18 cellular contexts compared by ENCODE assay signal in genomic region chr5:157827429-157827828, GRCh38. TPM values are rescaled to one million over a fixed set of nuclear protein-coding genes. Genes with fewer than 3 reads are reported as not detected.
A peak's percentile ranks its signal among the peaks of the same experiment; 100 is the strongest.
DNase-seq lines count a peak whose midpoint lies in the region; ATAC-seq and TF ChIP-seq lines count a peak whose summit lies in the region.
"Had no signal": no experiment of that assay in that cellular context is flagged by ENCODE, and none has a peak within 500 bp of the region (broad histone marks: within the 10 kb centered on the region; RNA-seq: fewer than 3 reads in every experiment).

No MANE protein-coding gene starts in this region.

- H3K9ac ChIP-seq in SK-N-SH = no peak overlapping the region

- H3K4me1 ChIP-seq in SK-N-SH (ENCODE audit: control insufficient read depth in 1 of 2, insufficient read depth in 2 of 2, low read depth in 1 of 2, low read length in 1 of 2) = peaks cover 2 to 12% of the 10 kb centered on the region in 2 experiments; a peak in 2 of 4 replicates

- peaks cover 81% of the 10 kb centered on the region for H4K20me1 ChIP-seq in SK-N-SH (ENCODE audit: insufficient read depth)

- H3K27me3 ChIP-seq in SK-N-SH (ENCODE audit: insufficient read depth) = no peaks in the 10 kb centered on the region
- H3K27me3 ChIP-seq: brain microvascular endothelial cell had no signal

- CTCF ChIA-PET in SK-N-SH (lab: Yijun Ruan, JAX) = interaction anchor here (0.9 to 1.4 kb wide), 3 partner anchors 19 to 122 kb away, joined by 3 to 5 read pairs (median 4); no protein-coding TSS in a partner anchor

- H3K27ac ChIP-seq in SK-N-SH (ENCODE audit: low read depth in 2 of 2, low read length in 1 of 2) = no peak overlapping the region
- H3K27ac ChIP-seq: brain microvascular endothelial cell had no signal

- WGBS in SK-N-SH (ENCODE audit: low lambda C conversion rate) = 42% methylated on average over 3 of the region's 3 CpGs

- H3K4me3 ChIP-seq in SK-N-SH (ENCODE audit: low read depth in 2 of 2, low read length in 1 of 2) = no peak overlapping the region
- no peak overlapping the region for H3K4me3 ChIP-seq in fibroblast of pulmonary artery (replicated peaks; ENCODE audit: low read depth, low read length)

- no peaks in the 10 kb centered on the region for H3K9me2 ChIP-seq in SK-N-SH

- peak overlapping the region; percentile 7; the same call in 1 of the 2 replicates for H3K4me2 ChIP-seq in SK-N-SH

- H2AFZ ChIP-seq in SK-N-SH (ENCODE audit: low read depth) = no peak overlapping the region

- ATAC-seq in HG02642 (IDR thresholded peaks at IDR 0.05; ENCODE audit: poor library complexity, unreplicated experiment) = no peak
- ATAC-seq in GM19455 (IDR thresholded peaks at IDR 0.05; ENCODE audit: unreplicated experiment) = no peak
- ATAC-seq: stimulated activated effector memory CD8-positive, alpha-beta T cell treated with anti-CD3 and anti-CD28 coated beads, Interleukin-12 subunit alpha, Interleukin-12 subunit beta, amount 100 ng/mL, for 72 hours had no signal

- no peak for TF ChIP-seq EP300 in SK-N-SH (IDR thresholded peaks at IDR 0.05; ENCODE audit: borderline replicate concordance in 1 of 2, low read depth in 1 of 2, low read length in 1 of 2)

- H3K9me3 ChIP-seq in SK-N-SH = no peaks in the 10 kb centered on the region

- H3K79me2 ChIP-seq in SK-N-SH (ENCODE audit: insufficient read depth) = peaks cover 91% of the 10 kb centered on the region

- DNase-seq in EH (ENCODE audit: low read depth) = peak; percentile 41
- no peak for DNase-seq in SK-N-SH
- peak; percentile 57 for DNase-seq in fibroblast of pulmonary artery (ENCODE audit: low read depth)
- DNase-seq in pulmonary artery endothelial cell (ENCODE audit: low read depth, low spot score) = peak; percentile 19
- no peak for DNase-seq in NCI-H2171 treated with DMSO at 0.1 percent for 48 hours (lab: John Stamatoyannopoulos, UW)
- no peak for DNase-seq in stimulated activated CD4-positive, alpha-beta T cell treated with anti-CD3 and anti-CD28 coated beads, Interleukin-1b, Interleukin-23, amount 100 ng/mL, for 48 hours
- DNase-seq: activated CD4-positive, alpha-beta memory T cell treated with anti-CD3 and anti-CD28 coated beads for 36 hours; activated effector memory CD4-positive, alpha-beta T cell treated with anti-CD3 and anti-CD28 coated beads, Interleukin-2, amount 50 U/mL, for 16 hours; brain microvascular endothelial cell; CD4-positive, CD25-positive, alpha-beta regulatory T cell; NCI-H1694 treated with DMSO at 0.1 percent for 48 hours; NCI-H526; posterior cingulate gyrus; stimulated activated CD4-positive, alpha-beta T cell treated with anti-CD3 and anti-CD28 coated beads, Interleukin-4, amount 100 ng/mL, for 24 hours; T-helper 9 cell had no signal

- no peak for TF ChIP-seq CTCF in SK-N-SH (IDR thresholded peaks at IDR 0.05)
- TF ChIP-seq CTCF in fibroblast of pulmonary artery (IDR thresholded peaks at IDR 0.05; ENCODE audit: low read length, missing control alignments) = no peak

- H3K36me3 ChIP-seq in SK-N-SH (replicated peaks in 1 of 2; ENCODE audit: control insufficient read depth in 1 of 2, insufficient read depth in 2 of 2, low read length in 1 of 2) = peaks cover 0 to 5% of the 10 kb centered on the region in 2 experiments
- H3K36me3 ChIP-seq: brain microvascular endothelial cell had no signal

- H3F3A ChIP-seq in SK-N-SH (replicated peaks; ENCODE audit: insufficient read depth) = peaks cover 16% of the 10 kb centered on the region

- TF ChIP-seq RAD21 in SK-N-SH (IDR thresholded peaks at IDR 0.05; ENCODE audit: low read length) = no peak

- POLR2A ChIA-PET in SK-N-SH (lab: Yijun Ruan, JAX) = no interaction called here

TF ChIP-seq in SK-N-SH, 30 proteins besides CTCF, POLR2A, EP300 and RAD21:
- peak; percentile 24; the same call in 1 of the 2 replicates for TF ChIP-seq TCF12 (IDR thresholded peaks at IDR 0.05)
- no peak for TF ChIP-seq TAF1 (IDR thresholded peaks at IDR 0.05; ENCODE audit: borderline replicate concordance, low read depth, low read length)
- no peak for TF ChIP-seq MEF2A (IDR thresholded peaks at IDR 0.05; ENCODE audit: borderline replicate concordance, low read depth)
- TF ChIP-seq YY1 (IDR thresholded peaks at IDR 0.05; ENCODE audit: low read depth) = no peak
- TF ChIP-seq NFIC (IDR thresholded peaks at IDR 0.05; ENCODE audit: borderline replicate concordance) = peak; percentile 54; the same call in 1 of the 2 replicates
- TF ChIP-seq USF1 (IDR thresholded peaks at IDR 0.05; ENCODE audit: borderline replicate concordance, low read depth) = no peak
- peak; percentile 59; the same call in 1 of the 2 replicates for TF ChIP-seq PBX3 (IDR thresholded peaks at IDR 0.05)

RNA-seq across cellular contexts. Expression of gene CLINT1, which starts 31.5 kb away (rescaled TPM):
- polyA plus RNA-seq in SK-N-SH (2012; rRNA removed) = 65.4 and 105 TPM in 2 replicates
- 46.0 and 56.1 TPM in 2 replicates for polyA plus RNA-seq in SK-N-SH (2012; cell fraction: cytosol; rRNA removed)
- polyA plus RNA-seq in SK-N-SH (2012; cell fraction: nucleus; rRNA removed) = 136 and 198 TPM in 2 replicates
- 134 and 138 TPM in 2 replicates for total RNA-seq in pulmonary artery endothelial cell

Comparison
In these comparisons a context has a peak if more than half of its experiments do, and no peak if none do; other contexts are left out.
1. DNase-seq: peak in EH (single experiment), fibroblast of pulmonary artery (single experiment) and pulmonary artery endothelial cell (single experiment); none in SK-N-SH (single experiment), NCI-H2171 treated with DMSO at 0.1 percent for 48 hours (single experiment) and stimulated activated CD4-positive, alpha-beta T cell treated with anti-CD3 and anti-CD28 coated beads, Interleukin-1b, Interleukin-23, amount 100 ng/mL, for 48 hours (single experiment).